ENCODE assay signal across 8 cellular contexts in genomic region chr14:56333361-56334279, GRCh38.
DNase-seq lines count a peak whose midpoint lies in the region; ATAC-seq, FAIRE-seq and TF ChIP-seq lines count a peak whose summit lies in the region.

No MANE protein-coding gene starts in this region.

- intact Hi-C loops in left ventricle myocardium superior (cut with micrococcal nuclease): no loop called here

- no peak for TF ChIP-seq POLR2A in GM12892 (IDR thresholded peaks at IDR 0.05; ENCODE audit: low read depth, low read length)

- peak overlapping the region; percentile 89 for H2AFZ ChIP-seq in ACC112 (ENCODE audit: low read length, unreplicated experiment)

- FAIRE-seq in GM12892 (lab: Jason Lieb, UNC): no peak

- H3K4me3 ChIP-seq in ACC112 (ENCODE audit: low read depth, low read length) (0 out of 2 replicates have a peak overlapping the region, but pooled peaks have one; percentile 23), HUES6 (ENCODE audit: low read depth, low read length) (no peak overlapping the region), SK-N-MC (no peak overlapping the region)

- H3K36me3 ChIP-seq in ACC112 (ENCODE audit: insufficient read depth, low read length): no peaks in the 10 kb centered on the region
- no peaks in the 10 kb centered on the region for H3K36me3 ChIP-seq in HUES6 (ENCODE audit: control insufficient read depth, insufficient read depth, low read length)
- no peaks in the 10 kb centered on the region for H3K36me3 ChIP-seq in SK-N-MC (ENCODE audit: insufficient read depth, low read length)

- ATAC-seq in left ventricle myocardium superior (peak; percentile 76), HG03439 (IDR thresholded peaks at IDR 0.05; ENCODE audit: unreplicated experiment) (no peak), GM19467 (IDR thresholded peaks at IDR 0.05; ENCODE audit: unreplicated experiment) (no peak), HG02884 (IDR thresholded peaks at IDR 0.05; ENCODE audit: unreplicated experiment) (no peak)

- H3K27me3 ChIP-seq in ACC112 (ENCODE audit: insufficient read depth, low read length) (no peaks in the 10 kb centered on the region), HUES6 (ENCODE audit: control insufficient read depth, insufficient read depth, low read length) (no peaks in the 10 kb centered on the region)

- no peaks in the 10 kb centered on the region for H3K79me2 ChIP-seq in ACC112 (ENCODE audit: control insufficient read depth, insufficient read depth, low read length, unreplicated experiment)

- H3K4me1 ChIP-seq in ACC112 (ENCODE audit: control insufficient read depth, insufficient read depth, low read length, unreplicated experiment): peaks cover 21% of the 10 kb centered on the region
- peaks cover 3% of the 10 kb centered on the region; the same call in 1 of the 2 replicates for H3K4me1 ChIP-seq in HUES6 (ENCODE audit: control insufficient read depth, insufficient read depth, low read length)

- no peak overlapping the region for H3K9ac ChIP-seq in HUES6 (ENCODE audit: low read length)
- no peak overlapping the region for H3K9ac ChIP-seq in SK-N-MC (ENCODE audit: insufficient read length)

- H3K9me3 ChIP-seq in HUES6 (ENCODE audit: control insufficient read depth, insufficient read depth, low read depth, low read length) (no peaks in the 10 kb centered on the region), SK-N-MC (ENCODE audit: low read depth, low read length) (peaks cover 2% of the 10 kb centered on the region; the same call in 1 of the 2 replicates)

- H3K27ac ChIP-seq in ACC112 (ENCODE audit: low read depth, low read length) (peak overlapping the region; percentile 68), HUES6 (ENCODE audit: low read depth, low read length) (0 out of 2 replicates have a peak overlapping the region, but pooled peaks have one; percentile 23), SK-N-MC (peak overlapping the region; percentile 33; the same call in 1 of the 2 replicates)

- no peak for DNase-seq in SK-N-MC (ENCODE audit: low read depth, low spot score)
- no peak for DNase-seq in left ventricle myocardium superior
- DNase-seq in GM12892 (ENCODE audit: insufficient read length): no peak
